1 cellular context compared by ENCODE assay signal in genomic region chr4:76726141-76726540, GRCh38.
TF ChIP-seq lines count a peak whose summit lies in the region.

No MANE protein-coding gene starts in this region.

TF ChIP-seq in IMR-90, 13 proteins besides CTCF, POLR2A, EP300 and RAD21 (continued from another document):
- TF ChIP-seq ELK1 (IDR thresholded peaks at IDR 0.05; ENCODE audit: borderline replicate concordance, low read depth, low read length) (no peak), CHD1 (IDR thresholded peaks at IDR 0.05; ENCODE audit: low read depth, low read length) (no peak), CEBPB (IDR thresholded peaks at IDR 0.05; ENCODE audit: low read depth, low read length) (no peak), SMC3 (IDR thresholded peaks at IDR 0.05; ENCODE audit: low read depth, low read length) (no peak), NFE2L2 (IDR thresholded peaks at IDR 0.05; ENCODE audit: low read depth, low read length) (no peak), RCOR1 (IDR thresholded peaks at IDR 0.05; ENCODE audit: insufficient replicate concordance, low read length) (no peak), BHLHE40 (IDR thresholded peaks at IDR 0.05; ENCODE audit: low read depth, low read length) (no peak), MAZ (IDR thresholded peaks at IDR 0.05; ENCODE audit: borderline replicate concordance, low read depth, low read length) (no peak)
